9 cellular contexts compared by ENCODE assay signal in the genomic region with DNA sequence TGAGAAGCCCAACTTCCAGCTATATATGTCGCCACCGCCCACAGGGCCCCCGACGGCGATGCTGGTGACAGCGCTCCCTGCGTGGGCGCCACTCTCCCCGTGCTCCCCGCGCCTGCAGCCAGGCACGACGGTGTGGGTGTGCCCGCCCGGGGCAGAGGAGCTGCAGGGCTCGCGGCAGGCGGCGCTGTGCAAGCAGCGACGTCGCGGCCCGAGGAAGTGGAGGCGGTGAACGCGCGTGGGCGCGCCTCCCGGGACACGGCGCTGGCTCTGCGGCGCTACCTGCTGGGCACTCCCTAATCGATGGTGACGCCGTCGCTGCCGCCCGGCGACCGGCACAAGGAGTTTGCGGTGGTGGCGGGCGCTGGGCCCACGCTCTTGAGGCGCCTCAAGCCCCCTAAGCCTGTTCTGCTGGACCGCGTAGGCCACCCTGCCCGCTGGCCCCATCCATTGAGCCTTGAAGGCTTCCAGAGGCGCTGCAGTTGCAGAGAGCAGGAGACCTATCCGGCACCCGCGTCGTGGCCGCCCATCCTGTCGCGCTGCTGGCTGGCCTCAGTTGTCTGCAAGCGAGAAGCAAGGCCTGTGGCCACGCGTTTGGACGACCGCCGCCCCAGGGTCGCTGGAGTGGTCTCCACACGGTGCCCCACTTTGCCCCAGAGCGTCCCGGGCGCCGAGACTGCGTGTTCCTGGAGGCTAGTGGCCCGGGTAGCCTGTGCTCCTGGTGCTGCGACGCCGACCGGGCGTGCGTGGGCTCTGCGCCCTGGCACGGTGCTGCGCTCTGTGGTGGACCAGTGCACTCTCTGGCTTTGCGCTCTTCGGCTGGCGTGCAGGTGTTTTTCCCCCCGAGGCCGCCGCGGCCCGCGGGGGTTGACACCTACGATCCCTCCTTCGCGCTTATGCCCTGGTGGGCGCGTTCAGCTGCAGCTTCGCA. TPM values are rescaled to one million over a fixed set of nuclear protein-coding genes. Genes with fewer than 3 reads are reported as not detected.
DNase-seq lines count a peak whose midpoint lies in the region; ATAC-seq, FAIRE-seq and TF ChIP-seq lines count a peak whose summit lies in the region.
"Had no signal": no experiment of that assay in that cellular context is flagged by ENCODE, and none has a peak within 500 bp of the region (broad histone marks: within the 10 kb centered on the region; RNA-seq: fewer than 3 reads in every experiment).

No MANE protein-coding gene starts in this region.

- H2AFZ ChIP-seq in astrocyte (ENCODE audit: low read depth, low read length), result no peak overlapping the region

- H3K27me3 Mint-ChIP-seq in astrocyte (ENCODE audit: low read depth, unreplicated experiment), result peaks cover 44% of the 10 kb centered on the region

- peaks cover 14% of the 10 kb centered on the region for H3K27me3 ChIP-seq in astrocyte (ENCODE audit: insufficient read depth, low read length)
- no peaks in the 10 kb centered on the region for H3K27me3 ChIP-seq in lung (ENCODE audit: control insufficient read depth, insufficient read depth)

- H3K4me3 Mint-ChIP-seq in astrocyte (ENCODE audit: unreplicated experiment), result no peak overlapping the region

- H3K27ac ChIP-seq in astrocyte (ENCODE audit: low read depth, low read length) (no peak overlapping the region), lung (ENCODE audit: low read depth in 1 of 2, low read length in 1 of 2) (no peak overlapping the region)

- H3K4me1 ChIP-seq in astrocyte (ENCODE audit: insufficient read depth, low read length), result peaks cover 4% of the 10 kb centered on the region
- H3K4me1 ChIP-seq in lung (ENCODE audit: control insufficient read depth in 2 of 2, insufficient read depth in 2 of 2, low read length in 2 of 2), result peaks cover 0 to 5% of the 10 kb centered on the region in 2 donors

- H3K9me3 Mint-ChIP-seq in astrocyte (ENCODE audit: unreplicated experiment), result peaks cover 4% of the 10 kb centered on the region

- H3K36me3 ChIP-seq in astrocyte (ENCODE audit: insufficient read depth, low read length) (no peaks in the 10 kb centered on the region), lung (ENCODE audit: control insufficient read depth in 2 of 2, insufficient read depth in 2 of 2, low read length in 2 of 2) (no peaks in the 10 kb centered on the region)

- H3K27ac Mint-ChIP-seq in astrocyte (ENCODE audit: unreplicated experiment), result no peak overlapping the region

- H3K9me3 ChIP-seq in astrocyte (ENCODE audit: insufficient read depth, low read depth, low read length) (no peaks in the 10 kb centered on the region), lung (ENCODE audit: control insufficient read depth in 2 of 2, insufficient read depth in 1 of 2, low read length in 1 of 2) (peaks cover 0 to 2% of the 10 kb centered on the region in 2 donors)

- peak overlapping the region; percentile 26 for H3K4me2 ChIP-seq in astrocyte (ENCODE audit: low read length)

- peak; percentile 70 for TF ChIP-seq CTCF in GM10266 (IDR thresholded peaks at IDR 0.05; ENCODE audit: control insufficient read depth, insufficient read depth, low read depth, missing control alignments)
- TF ChIP-seq CTCF in astrocyte (IDR thresholded peaks at IDR 0.05; ENCODE audit: insufficient read depth, low read depth, low read length), result no peak
- TF ChIP-seq CTCF in lung (IDR thresholded peaks at IDR 0.05; ENCODE audit: control extremely low read depth, extremely low read depth), result no peak

- H3K4me3 ChIP-seq in astrocyte (ENCODE audit: insufficient read depth, low read depth, low read length) (no peak overlapping the region), lung (no peak overlapping the region)

- FAIRE-seq in astrocyte (lab: Jason Lieb, UNC), result no peak
- FAIRE-seq: islet of Langerhans had no signal

- ATAC-seq in lung (ENCODE audit: insufficient read depth, low FRiP score) (peak; percentile 75), HG03097 (IDR thresholded peaks at IDR 0.05; ENCODE audit: low FRiP score, unreplicated experiment) (no peak)

- no peak overlapping the region for H3K9ac ChIP-seq in astrocyte (ENCODE audit: low read length)

- no peaks in the 10 kb centered on the region for H4K20me1 ChIP-seq in astrocyte (ENCODE audit: insufficient read depth, low read length)

- H3K36me3 Mint-ChIP-seq in astrocyte (ENCODE audit: low read depth, unreplicated experiment), result peaks cover 7% of the 10 kb centered on the region

- H3K79me2 ChIP-seq in astrocyte (ENCODE audit: insufficient read depth, low read length), result no peaks in the 10 kb centered on the region

- WGBS in lung, 2 donors, result 11 to 14% methylated on average over 81 to 97 of the region's 97 CpGs

- no peaks in the 10 kb centered on the region for H3K4me1 Mint-ChIP-seq in astrocyte (ENCODE audit: low read depth, unreplicated experiment)

- DNase-seq in GM10266 (ENCODE audit: extremely low spot score) (peak; percentile 73), T-helper 9 cell (peak; percentile 74), astrocyte (ENCODE audit: low read depth) (no peak), lung (ENCODE audit: low spot score) (no peak), NCI-H226 (no peak), NCI-H1694 (lab: John Stamatoyannopoulos, UW) (no peak)
- peak; percentile 68 for DNase-seq in stimulated activated CD8-positive, alpha-beta memory T cell treated with anti-CD3 and anti-CD28 coated beads, Interleukin-4, amount 100 ng/mL, for 24 hours (ENCODE audit: low read depth)

RNA-seq across cellular contexts. Expression of a gene that starts 23.1 kb away (rescaled TPM):
- total RNA-seq in astrocyte (15.1 and 15.3 TPM in 2 replicates), lung (10 to 100 TPM in 1 of 2 donors, 1 to 10 TPM in 1; 3.6 to 14.0 TPM)
- polyA plus RNA-seq in lung, result 1 to 10 TPM; 6.2 to 8.9 TPM

RNA-seq across cellular contexts. Expression of a gene that starts 35.7 kb away (rescaled TPM):
- total RNA-seq in astrocyte (8.8 and 10.9 TPM in 2 replicates), lung (10 to 100 TPM; 11.4 to 19.7 TPM)
- polyA plus RNA-seq in lung, result 10 to 100 TPM; 18.6 to 25.8 TPM

RNA-seq across cellular contexts. Expression of a gene that starts 49.3 kb away (rescaled TPM):
- total RNA-seq in astrocyte (0.53 and 1.1 TPM in 2 replicates), lung (10 to 100 TPM in 1 of 2 donors, 1 to 10 TPM in 1; 8.0 to 13.6 TPM)
- polyA plus RNA-seq in lung, result 10 to 100 TPM in 1 of 2 donors, 1 to 10 TPM in 1; 9.5 to 19.2 TPM

RNA-seq across cellular contexts. Expression of a gene that starts 51.2 kb away (rescaled TPM):
- total RNA-seq in astrocyte (not detected in 2 replicates), lung (100 to 1,000 TPM in 1 of 2 donors, 10 to 100 TPM in 1; 17.0 to 282 TPM)
- polyA plus RNA-seq in lung, result 1,000 to 10,000 TPM in 1 of 2 donors, 100 to 1,000 TPM in 1; 552 to 1,276 TPM

RNA-seq across cellular contexts. Expression of a gene that starts 54.7 kb away (rescaled TPM):
- total RNA-seq in astrocyte, result 25.9 and 27.3 TPM in 2 replicates
- total RNA-seq in lung, result 10 to 100 TPM; 13.3 to 24.5 TPM
- 10 to 100 TPM; 23.1 to 30.1 TPM for polyA plus RNA-seq in lung

Comparison
In these comparisons a context has a peak if more than half of its experiments do, and no peak if none do; other contexts are left out.
1. DNase-seq: peak in GM10266 (single experiment), T-helper 9 cell (single experiment) and stimulated activated CD8-positive, alpha-beta memory T cell treated with anti-CD3 and anti-CD28 coated beads, Interleukin-4, amount 100 ng/mL, for 24 hours (single experiment); none in astrocyte (single experiment), lung (single experiment), NCI-H226 (single experiment) and NCI-H1694 (single experiment).